ENCODE assay signal across 41 cellular contexts in genomic region chr11:58676563-58677135, GRCh38. TPM values are rescaled to one million over a fixed set of nuclear protein-coding genes. Genes with fewer than 3 reads are reported as not detected.
"Had no signal": no experiment of that assay in that cellular context is flagged by ENCODE, and none has a peak within 500 bp of the region (broad histone marks: within the 10 kb centered on the region; RNA-seq: fewer than 3 reads in every experiment).

No MANE protein-coding gene starts in this region.

- H3K4me1 Mint-ChIP-seq: activated naive CD4-positive, alpha-beta T cell treated with anti-CD3 and anti-CD28 coated beads, Interleukin-2, amount 10 ng/mL, durations not matched to agents 7 days and 5 days; activated naive CD4-positive, alpha-beta T cell treated with anti-CD3 and anti-CD28 coated beads, Interleukin-2, amount 50 U/mL, for 24 hours; activated naive CD8-positive, alpha-beta T cell treated with anti-CD3 and anti-CD28 coated beads for 36 hours; activated naive CD8-positive, alpha-beta T cell treated with anti-CD3 and anti-CD28 coated beads, Interleukin-2, amount 10 ng/mL, durations not matched to agents 7 days and 5 days; activated naive CD8-positive, alpha-beta T cell treated with anti-CD3 and anti-CD28 coated beads, Interleukin-2, amount 50 U/mL, for 24 hours; activated T-helper 17 cell treated with anti-CD3 and anti-CD28 coated beads, Interleukin-2, amount 50 U/mL, for 72 hours; brain; central memory CD8-positive, alpha-beta T cell had no signal

- H3K27me3 ChIP-seq: ascending aorta, body of pancreas, brain microvascular endothelial cell, cardiac muscle cell had no signal

- H3K36me3 Mint-ChIP-seq: activated naive CD4-positive, alpha-beta T cell treated with anti-CD3 and anti-CD28 coated beads, Interleukin-2, amount 10 ng/mL, durations not matched to agents 7 days and 5 days; activated naive CD4-positive, alpha-beta T cell treated with anti-CD3 and anti-CD28 coated beads, Interleukin-2, amount 50 U/mL, for 24 hours; activated naive CD8-positive, alpha-beta T cell; activated naive CD8-positive, alpha-beta T cell treated with anti-CD3 and anti-CD28 coated beads for 36 hours; activated naive CD8-positive, alpha-beta T cell treated with anti-CD3 and anti-CD28 coated beads, Interleukin-2, amount 10 ng/mL, durations not matched to agents 7 days and 5 days; brain had no signal

- H3K27ac ChIP-seq: adrenal gland, ascending aorta, body of pancreas, brain microvascular endothelial cell, breast epithelium, cardiac muscle cell had no signal

- FAIRE-seq: astrocyte, bronchial epithelial cell, colon had no signal

- H3K27me3 Mint-ChIP-seq: activated naive CD4-positive, alpha-beta T cell treated with anti-CD3 and anti-CD28 coated beads, Interleukin-2, amount 50 U/mL, for 24 hours; activated naive CD8-positive, alpha-beta T cell; activated naive CD8-positive, alpha-beta T cell treated with anti-CD3 and anti-CD28 coated beads, Interleukin-2, amount 10 ng/mL, durations not matched to agents 7 days and 5 days had no signal

- H3K36me3 ChIP-seq: adrenal gland, ascending aorta, brain microvascular endothelial cell, breast epithelium, cardiac muscle cell had no signal

- H3K27ac Mint-ChIP-seq: activated naive CD4-positive, alpha-beta T cell treated with anti-CD3 and anti-CD28 coated beads for 36 hours; activated naive CD4-positive, alpha-beta T cell treated with anti-CD3 and anti-CD28 coated beads, Interleukin-2, amount 10 ng/mL, durations not matched to agents 7 days and 5 days; activated naive CD4-positive, alpha-beta T cell treated with anti-CD3 and anti-CD28 coated beads, Interleukin-2, amount 50 U/mL, for 24 hours; activated naive CD4-positive, alpha-beta T cell treated with anti-CD3 and anti-CD28 coated beads, Interleukin-2, amount 50 U/mL, for 72 hours; activated naive CD8-positive, alpha-beta T cell; activated naive CD8-positive, alpha-beta T cell treated with anti-CD3 and anti-CD28 coated beads for 36 hours; activated naive CD8-positive, alpha-beta T cell treated with anti-CD3 and anti-CD28 coated beads, Interleukin-2, amount 10 ng/mL, durations not matched to agents 7 days and 5 days; activated naive CD8-positive, alpha-beta T cell treated with anti-CD3 and anti-CD28 coated beads, Interleukin-2, amount 50 U/mL, for 24 hours; activated T-cell treated with anti-CD3 and anti-CD28 coated beads, Interleukin-2, amount 50 U/mL, for 72 hours; activated T-helper 1 cell treated with anti-CD3 and anti-CD28 coated beads, Interleukin-12 subunit alpha, Interleukin-12 subunit beta, Interleukin-2, Interleukin-4 antibody, amounts not matched to agents 30 ng/mL and 10 ng/mL and 1 ng/mL, durations not matched to agents 14 hours and 24 hours and 36 hours; activated T-helper 17 cell treated with anti-CD3 and anti-CD28 coated beads, Interleukin-2, amount 50 U/mL, for 72 hours; activated T-helper 2 cell treated with anti-CD3 and anti-CD28 coated beads, Interferon-gamma antibody, Interleukin-2, Interleukin-4, amounts not matched to agents 10 μg/mL and 5 μg/mL and 100 μg/mL, durations not matched to agents 14 hours and 24 hours and 36 hours; brain had no signal

- H3K4me3 Mint-ChIP-seq: activated naive CD4-positive, alpha-beta T cell treated with anti-CD3 and anti-CD28 coated beads for 36 hours; activated naive CD4-positive, alpha-beta T cell treated with anti-CD3 and anti-CD28 coated beads, Interleukin-2, amount 10 ng/mL, durations not matched to agents 7 days and 5 days; activated naive CD4-positive, alpha-beta T cell treated with anti-CD3 and anti-CD28 coated beads, Interleukin-2, amount 50 U/mL, for 24 hours; activated naive CD8-positive, alpha-beta T cell; activated naive CD8-positive, alpha-beta T cell treated with anti-CD3 and anti-CD28 coated beads for 36 hours; activated naive CD8-positive, alpha-beta T cell treated with anti-CD3 and anti-CD28 coated beads, Interleukin-2, amount 10 ng/mL, durations not matched to agents 7 days and 5 days; activated naive CD8-positive, alpha-beta T cell treated with anti-CD3 and anti-CD28 coated beads, Interleukin-2, amount 50 U/mL, for 24 hours; activated T-cell treated with anti-CD3 and anti-CD28 coated beads, Interleukin-2, amount 50 U/mL, for 4 hours; activated T-cell treated with anti-CD3 and anti-CD28 coated beads, Interleukin-2, amount 50 U/mL, for 72 hours; activated T-helper 1 cell treated with anti-CD3 and anti-CD28 coated beads, Interleukin-12 subunit alpha, Interleukin-12 subunit beta, Interleukin-2, Interleukin-4 antibody, amounts not matched to agents 30 ng/mL and 10 ng/mL and 1 ng/mL, durations not matched to agents 14 hours and 24 hours and 36 hours; activated T-helper 17 cell treated with anti-CD3 and anti-CD28 coated beads, Interleukin-2, amount 50 U/mL, for 72 hours; brain; central memory CD8-positive, alpha-beta T cell had no signal

- H3K9me3 Mint-ChIP-seq: activated naive CD4-positive, alpha-beta T cell treated with anti-CD3 and anti-CD28 coated beads for 36 hours; activated naive CD4-positive, alpha-beta T cell treated with anti-CD3 and anti-CD28 coated beads, Interleukin-2, amount 10 ng/mL, durations not matched to agents 7 days and 5 days; activated naive CD4-positive, alpha-beta T cell treated with anti-CD3 and anti-CD28 coated beads, Interleukin-2, amount 50 U/mL, for 24 hours; activated naive CD4-positive, alpha-beta T cell treated with anti-CD3 and anti-CD28 coated beads, Interleukin-2, amount 50 U/mL, for 72 hours; activated naive CD8-positive, alpha-beta T cell treated with anti-CD3 and anti-CD28 coated beads for 36 hours; activated naive CD8-positive, alpha-beta T cell treated with anti-CD3 and anti-CD28 coated beads, Interleukin-2, amount 10 ng/mL, durations not matched to agents 7 days and 5 days; activated naive CD8-positive, alpha-beta T cell treated with anti-CD3 and anti-CD28 coated beads, Interleukin-2, amount 50 U/mL, for 24 hours; activated T-cell treated with anti-CD3 and anti-CD28 coated beads, Interleukin-2, amount 50 U/mL, for 4 hours; activated T-cell treated with anti-CD3 and anti-CD28 coated beads, Interleukin-2, amount 50 U/mL, for 72 hours; activated T-helper 1 cell treated with anti-CD3 and anti-CD28 coated beads, Interleukin-12 subunit alpha, Interleukin-12 subunit beta, Interleukin-2, Interleukin-4 antibody, amounts not matched to agents 30 ng/mL and 10 ng/mL and 1 ng/mL, durations not matched to agents 14 hours and 24 hours and 36 hours; activated T-helper 17 cell treated with anti-CD3 and anti-CD28 coated beads, Interleukin-2, amount 50 U/mL, for 72 hours; activated T-helper 2 cell treated with anti-CD3 and anti-CD28 coated beads, Interferon-gamma antibody, Interleukin-2, Interleukin-4, amounts not matched to agents 10 μg/mL and 5 μg/mL and 100 μg/mL, durations not matched to agents 14 hours and 24 hours and 36 hours; brain; central memory CD8-positive, alpha-beta T cell had no signal

- H3K4me1 ChIP-seq: adrenal gland, ascending aorta, breast epithelium had no signal

- H3K9me3 ChIP-seq: adrenal gland, ascending aorta, body of pancreas, breast epithelium had no signal

- ATAC-seq: activated naive CD4-positive, alpha-beta T cell treated with anti-CD3 and anti-CD28 coated beads, Interleukin-2, amount 50 U/mL, for 72 hours; activated naive CD8-positive, alpha-beta T cell treated with anti-CD3 and anti-CD28 coated beads, Interleukin-2, amount 50 U/mL, for 24 hours; activated T-cell treated with anti-CD3 and anti-CD28 coated beads, Interleukin-2, amount 50 U/mL, for 4 hours; activated T-cell treated with anti-CD3 and anti-CD28 coated beads, Interleukin-2, amount 50 U/mL, for 72 hours; activated T-helper 17 cell treated with anti-CD3 and anti-CD28 coated beads, Interleukin-2, amount 50 U/mL, for 72 hours; body of pancreas had no signal

- H3K4me3 ChIP-seq: adrenal gland, ascending aorta, body of pancreas, breast epithelium, cardiac muscle cell had no signal

- DNase-seq: activated effector memory CD4-positive, alpha-beta T cell treated with anti-CD3 and anti-CD28 coated beads, Interleukin-2, amount 50 U/mL, for 16 hours; activated effector memory CD4-positive, alpha-beta T cell treated with Interleukin-2 at 50 U/mL for 16 hours; activated gamma-delta T cell; activated gamma-delta T cell treated with Interleukin-2 at 50 U/mL for 16 hours; activated naive CD4-positive, alpha-beta T cell; activated naive CD4-positive, alpha-beta T cell treated with anti-CD3 and anti-CD28 coated beads for 36 hours; activated naive CD4-positive, alpha-beta T cell treated with anti-CD3 and anti-CD28 coated beads, Interleukin-2, amount 10 ng/mL, durations not matched to agents 7 days and 5 days; activated naive CD4-positive, alpha-beta T cell treated with anti-CD3 and anti-CD28 coated beads, Interleukin-2, amount 50 U/mL, for 16 hours; activated naive CD4-positive, alpha-beta T cell treated with Interleukin-2 at 50 U/mL for 16 hours; activated naive CD8-positive, alpha-beta T cell treated with anti-CD3 and anti-CD28 coated beads for 36 hours; activated naive CD8-positive, alpha-beta T cell treated with anti-CD3 and anti-CD28 coated beads, Interleukin-2, amount 10 ng/mL, durations not matched to agents 7 days and 5 days; activated naive CD8-positive, alpha-beta T cell treated with anti-CD3 and anti-CD28 coated beads, Interleukin-2, amount 50 U/mL, for 24 hours; activated T-cell treated with anti-CD3 and anti-CD28 coated beads, Interleukin-2, amount 50 U/mL, for 4 hours; activated T-cell treated with anti-CD3 and anti-CD28 coated beads, Interleukin-2, amount 50 U/mL, for 48 hours; activated T-cell treated with anti-CD3 and anti-CD28 coated beads, Interleukin-2, amount 50 U/mL, for 72 hours; adrenal gland; amniotic stem cell; amygdala; anterior cingulate cortex; aorta; body of pancreas; brain microvascular endothelial cell; caudate nucleus; central memory CD4-positive, alpha-beta T cell; cerebellar nuclear complex had no signal

RNA-seq across cellular contexts. Expression of gene GLYAT, which starts 55.1 kb away (rescaled TPM):
- total RNA-seq: activated naive CD4-positive, alpha-beta T cell treated with anti-CD3 and anti-CD28 coated beads for 36 hours; activated naive CD4-positive, alpha-beta T cell treated with anti-CD3 and anti-CD28 coated beads, Interleukin-2, amount 50 U/mL, for 72 hours; activated naive CD8-positive, alpha-beta T cell treated with anti-CD3 and anti-CD28 coated beads for 36 hours; activated naive CD8-positive, alpha-beta T cell treated with anti-CD3 and anti-CD28 coated beads, Interleukin-2, amount 10 ng/mL, durations not matched to agents 7 days and 5 days; activated T-cell treated with anti-CD3 and anti-CD28 coated beads, Interleukin-2, amount 50 U/mL, for 4 hours; activated T-cell treated with anti-CD3 and anti-CD28 coated beads, Interleukin-2, amount 50 U/mL, for 72 hours; activated T-helper 1 cell treated with anti-CD3 and anti-CD28 coated beads, Interleukin-12 subunit alpha, Interleukin-12 subunit beta, Interleukin-2, Interleukin-4 antibody, amounts not matched to agents 30 ng/mL and 10 ng/mL and 1 ng/mL, durations not matched to agents 14 hours and 24 hours and 36 hours; activated T-helper 2 cell treated with anti-CD3 and anti-CD28 coated beads, Interferon-gamma antibody, Interleukin-2, Interleukin-4, amounts not matched to agents 10 μg/mL and 5 μg/mL and 100 μg/mL, durations not matched to agents 14 hours and 24 hours and 36 hours; aorta; ascending aorta; astrocyte; bronchial epithelial cell; cardiac muscle cell; cerebellum; chondrocyte had no signal
- polyA plus RNA-seq: aorta, cardiac muscle cell had no signal
